Comparison of ENCODE assay signal across 8 cellular contexts in genomic region chr1:43453442-43454269, GRCh38. TPM values are rescaled to one million over a fixed set of nuclear protein-coding genes. Genes with fewer than 3 reads are reported as not detected.
DNase-seq lines count a peak whose midpoint lies in the region; ATAC-seq and TF ChIP-seq lines count a peak whose summit lies in the region.

TSS of gene HYI (minus strand) at chr1:43453931. CDS start at chr1:43453793, 138 bp downstream.

- peak within 1 kb of the TSS; percentile 67 to 83 (median 80) for H3K9ac ChIP-seq in BLaER1 treated with 17β-estradiol and CSF1 and Interleukin-3, amounts not matched to agents 10 nM and 100 nM

- peak; percentile 100 for DNase-seq in NCI-H510A (lab: John Stamatoyannopoulos, UW)
- peak; percentile 79 for DNase-seq in activated CD4-positive, alpha-beta memory T cell treated with anti-CD3 and anti-CD28 coated beads, Interleukin-2, amount 10 ng/mL, durations not matched to agents 7 days and 5 days
- DNase-seq in ecto neural progenitor cell (ENCODE audit: low spot score) = peak; percentile 87
- DNase-seq in lower leg skin (ENCODE audit: low spot score in 2 of 2) = peak; percentile 85 to 96
- DNase-seq in stimulated activated CD4-positive, alpha-beta T cell treated with anti-CD3 and anti-CD28 coated beads, Interleukin-4, amount 100 ng/mL, for 24 hours = peak; percentile 74

- H3K27me3 ChIP-seq in BLaER1 treated with 17β-estradiol and CSF1 and Interleukin-3, amounts not matched to agents 10 nM and 100 nM = no peaks in the 10 kb centered on the region

- H3K4me3 Mint-ChIP-seq in activated CD4-positive, alpha-beta memory T cell treated with anti-CD3 and anti-CD28 coated beads, Interleukin-2, amount 10 ng/mL, durations not matched to agents 7 days and 5 days = peak within 1 kb of the TSS; percentile 78

- H3K4me1 ChIP-seq in BLaER1 treated with 17β-estradiol and CSF1 and Interleukin-3, amounts not matched to agents 10 nM and 100 nM = peaks cover 10 to 28% (median 25%) of the 10 kb centered on the region in 10 experiments
- H3K4me1 ChIP-seq in HEK293 (ENCODE audit: control insufficient read depth, insufficient read depth, low read length) = no peaks in the 10 kb centered on the region

- 0 to 1% methylated on average over 24 to 45 of the region's 87 CpGs for WGBS in lower leg skin, 2 donors

- CTCF ChIA-PET in HEK293 (lab: Yijun Ruan, JAX) = interaction anchor here (0.5 to 1.7 kb wide), 3 partner anchors 8 to 1578 kb away, joined by 4 to 8 read pairs (median 6); no protein-coding TSS in a partner anchor
- CTCF ChIA-PET in activated CD4-positive, alpha-beta memory T cell treated with anti-CD3 and anti-CD28 coated beads, Interleukin-2, amount 10 ng/mL, durations not matched to agents 7 days and 5 days (lab: Charles Lee) = interaction anchor here (0.9 to 1.5 kb wide), 3 partner anchors 15 to 39 kb away, joined by 3 to 4 read pairs (median 3); no protein-coding TSS in a partner anchor

- TF ChIP-seq CTCF in HEK293 (tag by site-specific recombination; IDR thresholded peaks at IDR 0.05) = no peak
- no peak for TF ChIP-seq CTCF in lower leg skin (IDR thresholded peaks at IDR 0.05)

- H3K36me3 ChIP-seq in BLaER1 treated with 17β-estradiol and CSF1 and Interleukin-3, amounts not matched to agents 10 nM and 100 nM = peaks cover 28 to 40% (median 37%) of the 10 kb centered on the region in 11 experiments
- H3K36me3 ChIP-seq in HEK293 (ENCODE audit: control insufficient read depth in 2 of 2, insufficient read depth in 1 of 2, low read length in 2 of 2) = peaks cover 0 to 43% of the 10 kb centered on the region in 2 experiments; a peak in 1 of 3 replicates

- POLR2A ChIA-PET in HEK293 (lab: Yijun Ruan, JAX) = interaction anchor here (0.9 to 1.2 kb wide), 3 partner anchors 15 to 196 kb away, joined by 4 to 5 read pairs (median 4); partner anchors contain the start of gene KDM4A
- POLR2A ChIA-PET in activated CD4-positive, alpha-beta memory T cell treated with anti-CD3 and anti-CD28 coated beads, Interleukin-2, amount 10 ng/mL, durations not matched to agents 7 days and 5 days (lab: Charles Lee) = interaction anchor here (0.6 to 1.9 kb wide), 15 partner anchors 11 to 771 kb away, joined by 3 to 10 read pairs (median 4); partner anchors contain the start of genes CDC20, KDM4A, MED8 and PTPRF

- intact Hi-C loops in lower leg skin (cut with DNase I; ENCODE audit: low total_unique reads) = no loop called here

- H3K4me2 ChIP-seq in BLaER1 treated with 17β-estradiol and CSF1 and Interleukin-3, amounts not matched to agents 10 nM and 100 nM = peak within 1 kb of the TSS; percentile 76 to 96 (median 91)

- no peaks in the 10 kb centered on the region for H3K9me3 ChIP-seq in BLaER1 treated with 17β-estradiol and CSF1 and Interleukin-3, amounts not matched to agents 10 nM and 100 nM (replicated peaks in 1 of 11)
- no peaks in the 10 kb centered on the region for H3K9me3 ChIP-seq in HEK293 (ENCODE audit: control insufficient read depth, insufficient read depth, low read depth, low read length)

- H3K9me3 Mint-ChIP-seq in activated CD4-positive, alpha-beta memory T cell treated with anti-CD3 and anti-CD28 coated beads, Interleukin-2, amount 10 ng/mL, durations not matched to agents 7 days and 5 days = no peaks in the 10 kb centered on the region

- no peak for TF ChIP-seq POLR2A in lower leg skin (IDR thresholded peaks at IDR 0.05)

- ATAC-seq in HG02885 (IDR thresholded peaks at IDR 0.05; ENCODE audit: poor library complexity, unreplicated experiment) = no peak

- peaks cover 35% of the 10 kb centered on the region for H3K36me3 Mint-ChIP-seq in activated CD4-positive, alpha-beta memory T cell treated with anti-CD3 and anti-CD28 coated beads, Interleukin-2, amount 10 ng/mL, durations not matched to agents 7 days and 5 days (ENCODE audit: low read depth)

- H3K27me3 Mint-ChIP-seq in activated CD4-positive, alpha-beta memory T cell treated with anti-CD3 and anti-CD28 coated beads, Interleukin-2, amount 10 ng/mL, durations not matched to agents 7 days and 5 days = peaks cover 26% of the 10 kb centered on the region

- peaks cover 0 to 43% (median 0%) of the 10 kb centered on the region in 11 experiments; a peak in 3 of 22 replicates for H4K20me1 ChIP-seq in BLaER1 treated with 17β-estradiol and CSF1 and Interleukin-3, amounts not matched to agents 10 nM and 100 nM

- H3K4me3 ChIP-seq in BLaER1 treated with 17β-estradiol and CSF1 and Interleukin-3, amounts not matched to agents 10 nM and 100 nM = peak within 1 kb of the TSS; percentile 55 to 71 (median 60)
- peak within 1 kb of the TSS; percentile 39 for H3K4me3 ChIP-seq in HEK293 (ENCODE audit: low read depth, low read length)
- peak within 1 kb of the TSS; percentile 24 for H3K4me3 ChIP-seq in lower leg skin (ENCODE audit: low read depth, poor library complexity, severe bottlenecking)

- H3K27ac Mint-ChIP-seq in activated CD4-positive, alpha-beta memory T cell treated with anti-CD3 and anti-CD28 coated beads, Interleukin-2, amount 10 ng/mL, durations not matched to agents 7 days and 5 days = peak within 1 kb of the TSS; percentile 77

- peak within 1 kb of the TSS; percentile 51 to 79 (median 70); a peak in 21 of 22 replicates for H3K27ac ChIP-seq in BLaER1 treated with 17β-estradiol and CSF1 and Interleukin-3, amounts not matched to agents 10 nM and 100 nM
- peak within 1 kb of the TSS; percentile 71 for H3K27ac ChIP-seq in HEK293 (ENCODE audit: extremely low read depth, low read depth, low read length)

- H3K4me1 Mint-ChIP-seq in activated CD4-positive, alpha-beta memory T cell treated with anti-CD3 and anti-CD28 coated beads, Interleukin-2, amount 10 ng/mL, durations not matched to agents 7 days and 5 days = peaks cover 25% of the 10 kb centered on the region

TF ChIP-seq in HEK293, 187 proteins besides CTCF, POLR2A, EP300 and RAD21 (continues in another document):
- TF ChIP-seq SP2 (tag by site-specific recombination; IDR thresholded peaks at IDR 0.05) (peak; percentile 71), ZNF391 (tag by site-specific recombination; IDR thresholded peaks at IDR 0.05; ENCODE audit: borderline replicate concordance, low read depth) (no peak), SP7 (tag by site-specific recombination; IDR thresholded peaks at IDR 0.05) (0 out of 2 replicates have a peak, but pooled peaks have one; percentile 1), GLIS2 (tag by site-specific recombination; IDR thresholded peaks at IDR 0.05) (peak; percentile 67; the same call in 1 of the 2 replicates), ZNF248 (tag by site-specific recombination; IDR thresholded peaks at IDR 0.05) (no peak), PATZ1 (tag by site-specific recombination; IDR thresholded peaks at IDR 0.05) (peak; percentile 78), ZSCAN16 (tag by site-specific recombination; IDR thresholded peaks at IDR 0.05) (no peak), ZBTB44 (tag by site-specific recombination; IDR thresholded peaks at IDR 0.05) (0 out of 2 replicates have a peak, but pooled peaks have one; percentile 18), OVOL3 (tag by site-specific recombination; IDR thresholded peaks at IDR 0.05) (no peak), ZBTB26 (tag by site-specific recombination; optimal IDR thresholded peaks at IDR 0.05) (peak; percentile 75)

RNA-seq across cellular contexts. Expression of gene HYI, which starts in this region (rescaled TPM):
- 10 to 100 TPM; 15.6 to 16.8 TPM for total RNA-seq in activated CD4-positive, alpha-beta memory T cell treated with anti-CD3 and anti-CD28 coated beads, Interleukin-2, amount 10 ng/mL, durations not matched to agents 7 days and 5 days
- 10 to 100 TPM; 35.5 to 39.4 (median 38.0) TPM for total RNA-seq in lower leg skin
